25 cellular contexts compared by ENCODE assay signal in the genomic region with DNA sequence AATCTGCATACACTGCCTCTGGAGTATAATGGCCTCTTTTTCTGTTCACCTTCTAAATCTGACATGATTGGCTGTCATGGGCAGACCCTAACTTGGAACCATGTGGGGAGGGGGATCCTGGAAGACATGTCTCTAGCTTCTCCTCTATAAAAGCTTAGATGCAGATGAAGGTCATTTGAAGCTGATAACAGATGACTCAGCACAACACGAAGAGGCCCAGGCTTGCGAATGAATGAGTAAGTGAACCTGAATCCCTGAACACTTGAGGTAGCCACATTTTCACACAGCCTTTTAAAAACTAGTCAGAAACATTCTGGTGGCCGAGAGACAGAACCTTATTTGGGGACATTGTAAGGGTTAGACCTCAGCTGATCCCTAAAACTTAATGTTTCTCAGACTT.
DNase-seq lines count a peak whose midpoint lies in the region; ATAC-seq, FAIRE-seq and TF ChIP-seq lines count a peak whose summit lies in the region.
"Had no signal": no experiment of that assay in that cellular context is flagged by ENCODE, and none has a peak within 500 bp of the region (broad histone marks: within the 10 kb centered on the region; RNA-seq: fewer than 3 reads in every experiment).

No MANE protein-coding gene starts in this region.

- no peak for FAIRE-seq in bronchial epithelial cell (lab: Jason Lieb, UNC)

- H2BK15ac ChIP-seq in mesenchymal stem cell (ENCODE audit: low read depth, poor library complexity, severe bottlenecking): no peak overlapping the region

- H2AK5ac ChIP-seq in mesenchymal stem cell (ENCODE audit: low read length, severe bottlenecking): no peak overlapping the region

- H3K4me3 Mint-ChIP-seq in GM23338: no peak overlapping the region
- H3K4me3 Mint-ChIP-seq: activated CD4-positive, alpha-beta memory T cell treated with anti-CD3 and anti-CD28 coated beads, Interleukin-2, amount 10 ng/mL, durations not matched to agents 7 days and 5 days; CD4-positive, CD25-positive, alpha-beta regulatory T cell; immature natural killer cell; neural crest cell; stimulated activated effector memory CD8-positive, alpha-beta T cell treated with anti-CD3 and anti-CD28 coated beads, Interleukin-12 subunit alpha, Interleukin-12 subunit beta, amount 100 ng/mL, for 72 hours had no signal

- no peaks in the 10 kb centered on the region for H3K79me1 ChIP-seq in mesenchymal stem cell (replicated peaks; ENCODE audit: low read length, poor library complexity, severe bottlenecking)

- H3K27ac Mint-ChIP-seq in GM23338: peak overlapping the region; percentile 47; the same call in 1 of the 2 replicates
- H3K27ac Mint-ChIP-seq: activated CD4-positive, alpha-beta memory T cell treated with anti-CD3 and anti-CD28 coated beads, Interleukin-2, amount 10 ng/mL, durations not matched to agents 7 days and 5 days; CD4-positive, CD25-positive, alpha-beta regulatory T cell; immature natural killer cell; stimulated activated effector memory CD8-positive, alpha-beta T cell treated with anti-CD3 and anti-CD28 coated beads, Interleukin-12 subunit alpha, Interleukin-12 subunit beta, amount 100 ng/mL, for 72 hours had no signal

- no peak overlapping the region for H3K23ac ChIP-seq in mesenchymal stem cell (ENCODE audit: low read length in 2 of 2)

- H3K27ac ChIP-seq in GM23338 (ENCODE audit: low read depth): no peak overlapping the region
- no peak overlapping the region for H3K27ac ChIP-seq in mesenchymal stem cell (ENCODE audit: low read length, poor library complexity, severe bottlenecking)
- H3K27ac ChIP-seq: coronary artery, heart right ventricle, prostate gland, uterus had no signal

- H3K4me3 ChIP-seq in GM23338: no peak overlapping the region
- no peak overlapping the region for H3K4me3 ChIP-seq in bronchial epithelial cell (ENCODE audit: low read depth, low read length)
- H3K4me3 ChIP-seq in mesenchymal stem cell (ENCODE audit: insufficient read depth in 1 of 2, low read depth in 1 of 2, low read length in 2 of 2): no peak overlapping the region
- H3K4me3 ChIP-seq: coronary artery, heart right ventricle, prostate gland, uterus had no signal

- H3K9me2 ChIP-seq in GM23338 (ENCODE audit: insufficient read depth): peaks cover 5% of the 10 kb centered on the region; the same call in 1 of the 2 replicates

- WGBS in mesenchymal stem cell: 52% methylated on average over 3 of the region's 3 CpGs

- H2BK12ac ChIP-seq in mesenchymal stem cell (ENCODE audit: low read length in 2 of 2): no peak overlapping the region

- H3K4me2 ChIP-seq in GM23338 (no peak overlapping the region), mesenchymal stem cell (ENCODE audit: low read length, poor library complexity, severe bottlenecking) (no peak overlapping the region)

- H3F3A ChIP-seq in GM23338 (replicated peaks; ENCODE audit: low read depth): no peaks in the 10 kb centered on the region

- no peak for TF ChIP-seq CTCF in GM23338 (conservative IDR thresholded peaks at IDR 0.05; ENCODE audit: low read depth in 2 of 2)
- no peak for TF ChIP-seq CTCF in bronchial epithelial cell (IDR thresholded peaks at IDR 0.05; ENCODE audit: insufficient read depth, low read length, severe bottlenecking)

- no peak overlapping the region for H4K91ac ChIP-seq in mesenchymal stem cell (ENCODE audit: low read length)

- peaks cover 19% of the 10 kb centered on the region; the same call in 2 of the 3 replicates for H3K4me1 Mint-ChIP-seq in GM23338
- H3K4me1 Mint-ChIP-seq: activated CD4-positive, alpha-beta memory T cell treated with anti-CD3 and anti-CD28 coated beads, Interleukin-2, amount 10 ng/mL, durations not matched to agents 7 days and 5 days; CD4-positive, CD25-positive, alpha-beta regulatory T cell; immature natural killer cell; stimulated activated effector memory CD8-positive, alpha-beta T cell treated with anti-CD3 and anti-CD28 coated beads, Interleukin-12 subunit alpha, Interleukin-12 subunit beta, amount 100 ng/mL, for 72 hours had no signal

- H3K14ac ChIP-seq in mesenchymal stem cell (ENCODE audit: low read length in 2 of 2): no peak overlapping the region

- H4K8ac ChIP-seq in mesenchymal stem cell (ENCODE audit: low read length): no peak overlapping the region

- H2AFZ ChIP-seq in GM23338 (peak overlapping the region; percentile 93), mesenchymal stem cell (ENCODE audit: low read depth, low read length) (no peak overlapping the region)

- no peaks in the 10 kb centered on the region for H3K36me3 ChIP-seq in GM23338 (ENCODE audit: insufficient read depth)
- no peaks in the 10 kb centered on the region for H3K36me3 ChIP-seq in bronchial epithelial cell (ENCODE audit: control insufficient read depth, insufficient read depth, low read length)
- H3K36me3 ChIP-seq in mesenchymal stem cell (ENCODE audit: control insufficient read depth in 1 of 2, insufficient read depth in 2 of 2, low read depth in 1 of 2, low read length in 2 of 2): no peaks in the 10 kb centered on the region
- H3K36me3 ChIP-seq: heart right ventricle, prostate gland, uterus had no signal

- DNase-seq in GM23338 (ENCODE audit: low spot score) (no peak), NCI-H226 (peak; percentile 9), bronchial epithelial cell (ENCODE audit: low read depth) (peak; percentile 79), mesenchymal stem cell (peak; percentile 6), HK-2 (ENCODE audit: unreplicated experiment) (no peak), HuH-7.5 (ENCODE audit: low spot score) (no peak), NCI-H446 (lab: John Stamatoyannopoulos, UW) (no peak)
- DNase-seq: activated CD4-positive, alpha-beta memory T cell treated with anti-CD3 and anti-CD28 coated beads, Interleukin-2, amount 10 ng/mL, durations not matched to agents 7 days and 5 days; activated CD4-positive, CD25-positive, alpha-beta regulatory T cell; activated effector memory CD4-positive, alpha-beta T cell treated with anti-CD3 and anti-CD28 coated beads, Interleukin-2, amount 50 U/mL, for 16 hours; activated T-cell treated with anti-CD3 and anti-CD28 coated beads for 4 hours; CD4-positive, CD25-positive, alpha-beta regulatory T cell; GF-D8; heart right ventricle; immature natural killer cell; NCI-H1092 treated with DMSO at 0.1 percent for 48 hours; NCI-H2029 treated with DMSO at 0.1 percent for 48 hours; stimulated activated CD4-positive, alpha-beta T cell treated with anti-CD3 and anti-CD28 coated beads, Interleukin-2, amount 100 ng/mL, for 24 hours; uterus had no signal

- no peaks in the 10 kb centered on the region for H3K9me3 Mint-ChIP-seq in GM23338

- no peak overlapping the region for H3K4ac ChIP-seq in mesenchymal stem cell (ENCODE audit: low read depth in 1 of 2, low read length in 2 of 2)

- H3K4me1 ChIP-seq in GM23338 (ENCODE audit: insufficient read depth): no peaks in the 10 kb centered on the region
- H3K4me1 ChIP-seq in mesenchymal stem cell (ENCODE audit: control insufficient read depth, insufficient read depth, low read depth, low read length): no peaks in the 10 kb centered on the region
- H3K4me1 ChIP-seq: heart right ventricle, prostate gland, uterus had no signal

- no peaks in the 10 kb centered on the region for H3K27me3 Mint-ChIP-seq in GM23338 (ENCODE audit: insufficient read depth, low read depth, poor library complexity)
- H3K27me3 Mint-ChIP-seq: CD4-positive, CD25-positive, alpha-beta regulatory T cell had no signal

- H3K18ac ChIP-seq in mesenchymal stem cell (ENCODE audit: low read depth in 1 of 2, low read length in 2 of 2): no peak overlapping the region

- no peaks in the 10 kb centered on the region; the same call in 2 of the 3 replicates for H3K36me3 Mint-ChIP-seq in GM23338 (ENCODE audit: low read depth)
- H3K36me3 Mint-ChIP-seq: CD4-positive, CD25-positive, alpha-beta regulatory T cell; stimulated activated effector memory CD8-positive, alpha-beta T cell treated with anti-CD3 and anti-CD28 coated beads, Interleukin-12 subunit alpha, Interleukin-12 subunit beta, amount 100 ng/mL, for 72 hours had no signal

- no peak overlapping the region for H2BK120ac ChIP-seq in mesenchymal stem cell (ENCODE audit: low read depth, low read length)

- H3K9ac ChIP-seq in mesenchymal stem cell (ENCODE audit: low read length): no peak overlapping the region

- H3K79me2 ChIP-seq in GM23338 (replicated peaks; ENCODE audit: insufficient read depth): no peaks in the 10 kb centered on the region

- no peak for ATAC-seq in GM23338
- ATAC-seq in HG03159 (IDR thresholded peaks at IDR 0.05; ENCODE audit: unreplicated experiment): no peak
- ATAC-seq: SK-N-SH treated with all-trans-retinoic acid at 6 μM for 48 hours; stimulated activated effector memory CD8-positive, alpha-beta T cell treated with anti-CD3 and anti-CD28 coated beads, Interleukin-12 subunit alpha, Interleukin-12 subunit beta, amount 100 ng/mL, for 72 hours had no signal

- no peak overlapping the region for H2BK5ac ChIP-seq in mesenchymal stem cell (ENCODE audit: low read depth, low read length, poor library complexity, severe bottlenecking)

- H3K9me3 ChIP-seq in mesenchymal stem cell (ENCODE audit: control insufficient read depth, low read length): no peaks in the 10 kb centered on the region
- H3K9me3 ChIP-seq: prostate gland, uterus had no signal

- peaks cover 4% of the 10 kb centered on the region; the same call in 1 of the 2 replicates for H3K27me3 ChIP-seq in GM23338 (ENCODE audit: insufficient read depth)
- no peaks in the 10 kb centered on the region for H3K27me3 ChIP-seq in bronchial epithelial cell (ENCODE audit: control insufficient read depth, insufficient read depth, low read length)
- no peaks in the 10 kb centered on the region for H3K27me3 ChIP-seq in mesenchymal stem cell (ENCODE audit: control insufficient read depth in 1 of 2, insufficient read depth in 1 of 2, low read length in 2 of 2)
- H3K27me3 ChIP-seq: heart right ventricle, uterus had no signal

- no peaks in the 10 kb centered on the region for H4K20me1 ChIP-seq in GM23338 (replicated peaks; ENCODE audit: insufficient read depth)

TF ChIP-seq in GM23338, 12 proteins besides CTCF, POLR2A, EP300 and RAD21:
- TF ChIP-seq EZH2 (IDR thresholded peaks at IDR 0.05; ENCODE audit: low read depth, unreplicated experiment) (no peak), CREB1 (CRISPR knock-in tag; IDR thresholded peaks at IDR 0.05; ENCODE audit: low read depth) (no peak), POLR2AphosphoS5 (IDR thresholded peaks at IDR 0.05; ENCODE audit: low read depth) (no peak), ZNF331 (CRISPR knock-in tag; IDR thresholded peaks at IDR 0.05; ENCODE audit: low read depth) (no peak), JUNB (IDR thresholded peaks at IDR 0.05; ENCODE audit: unreplicated experiment) (no peak), EZH2phosphoT487 (IDR thresholded peaks at IDR 0.05; ENCODE audit: unreplicated experiment) (no peak), ETS1 (IDR thresholded peaks at IDR 0.05) (no peak)

Comparison
In these comparisons a context has a peak if more than half of its experiments do, and no peak if none do; other contexts are left out.
1. DNase-seq: peak in NCI-H226 (single experiment), bronchial epithelial cell (single experiment) and mesenchymal stem cell (single experiment); none in GM23338 (single experiment), HK-2 (single experiment), HuH-7.5 (single experiment) and NCI-H446 (0 of 2).